In the genomic region with DNA sequence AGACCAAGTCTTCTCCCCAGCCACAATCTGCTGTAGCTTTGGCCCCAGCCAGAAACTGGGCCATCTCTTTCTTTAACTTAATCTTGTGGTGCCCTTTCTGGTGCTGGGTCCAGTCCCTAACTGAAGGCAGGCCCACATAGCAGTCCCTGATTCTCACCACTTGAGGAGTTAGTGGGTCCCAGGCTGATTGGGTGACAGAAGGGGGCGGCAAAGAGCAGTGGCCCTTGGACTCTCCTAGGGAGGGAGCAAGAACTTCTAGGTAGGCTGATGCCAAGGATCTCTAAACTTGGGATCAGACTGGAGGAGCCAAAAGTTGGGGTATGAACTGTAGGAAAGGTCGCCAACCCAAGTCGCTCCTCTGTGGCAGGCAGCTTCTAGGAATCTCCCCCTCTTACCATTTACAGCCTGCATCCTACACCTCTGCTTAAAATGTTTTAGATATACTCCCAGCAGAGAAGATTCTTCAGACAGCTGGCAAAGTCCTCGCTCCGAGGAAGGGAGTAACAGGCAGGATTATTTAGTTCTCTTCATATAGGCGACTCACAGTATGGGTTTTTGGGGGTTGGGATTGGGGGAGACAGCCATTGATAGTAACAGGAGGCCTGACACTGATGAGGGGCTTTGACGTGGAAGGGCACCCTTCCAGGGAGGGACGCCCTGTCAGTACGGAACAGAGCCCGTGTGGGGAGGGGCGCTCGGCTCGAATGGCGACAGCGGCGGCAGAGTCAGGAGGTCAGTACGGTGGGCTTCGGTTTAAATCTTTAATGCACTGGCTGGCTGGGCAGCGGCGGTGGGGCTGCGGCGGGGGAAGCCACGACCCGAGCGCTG, we compare ENCODE assay signal across 7 cellular contexts. TPM values are rescaled to one million over a fixed set of nuclear protein-coding genes. Genes with fewer than 3 reads are reported as not detected.
DNase-seq lines count a peak whose midpoint lies in the region; ATAC-seq and TF ChIP-seq lines count a peak whose summit lies in the region.

No MANE protein-coding gene starts in this region.

- DNase-seq in NCI-H748 treated with DMSO at 0.1 percent for 48 hours (lab: John Stamatoyannopoulos, UW) (peak; percentile 23), endothelial cell (ENCODE audit: low spot score) (peak; percentile 87)
- DNase-seq in activated CD8-positive, alpha-beta T cell treated with anti-CD3 and anti-CD28 coated beads, Interleukin-2, amount 10 ng/mL, durations not matched to agents 7 days and 5 days: peak; percentile 88
- DNase-seq in stimulated activated CD8-positive, alpha-beta memory T cell treated with anti-CD3 and anti-CD28 coated beads, Interleukin-15, amount 100 ng/mL, for 1 hour (ENCODE audit: low read depth): peak; percentile 56

- POLR2A ChIA-PET in activated CD8-positive, alpha-beta T cell treated with anti-CD3 and anti-CD28 coated beads, Interleukin-2, amount 10 ng/mL, durations not matched to agents 7 days and 5 days (lab: Charles Lee): interaction anchor here (0.7 to 1.8 kb wide), 6 partner anchors 8 to 207 kb away, joined by 3 to 10 read pairs (median 4); partner anchors contain the start of genes GALT and SIGMAR1

- H3K4me1 Mint-ChIP-seq in activated CD8-positive, alpha-beta T cell treated with anti-CD3 and anti-CD28 coated beads, Interleukin-2, amount 10 ng/mL, durations not matched to agents 7 days and 5 days (ENCODE audit: low read depth): peaks cover 43% of the 10 kb centered on the region
- H3K4me1 Mint-ChIP-seq in endothelial cell (ENCODE audit: unreplicated experiment): peaks cover 23% of the 10 kb centered on the region

- peaks cover 5% of the 10 kb centered on the region for H3K9me3 Mint-ChIP-seq in activated CD8-positive, alpha-beta T cell treated with anti-CD3 and anti-CD28 coated beads, Interleukin-2, amount 10 ng/mL, durations not matched to agents 7 days and 5 days (ENCODE audit: insufficient read depth)
- H3K9me3 Mint-ChIP-seq in endothelial cell (ENCODE audit: unreplicated experiment): peaks cover 4% of the 10 kb centered on the region

- peak overlapping the region; percentile 84 for H3K4me3 Mint-ChIP-seq in activated CD8-positive, alpha-beta T cell treated with anti-CD3 and anti-CD28 coated beads, Interleukin-2, amount 10 ng/mL, durations not matched to agents 7 days and 5 days
- peak overlapping the region; percentile 92 for H3K4me3 Mint-ChIP-seq in endothelial cell (ENCODE audit: unreplicated experiment)

- peak; percentile 62 for ATAC-seq in HG02678 (IDR thresholded peaks at IDR 0.05; ENCODE audit: unreplicated experiment)
- ATAC-seq in activated CD8-positive, alpha-beta T cell treated with anti-CD3 and anti-CD28 coated beads, Interleukin-2, amount 10 ng/mL, durations not matched to agents 7 days and 5 days: peak; percentile 58

- peaks cover 21% of the 10 kb centered on the region for H3K36me3 Mint-ChIP-seq in activated CD8-positive, alpha-beta T cell treated with anti-CD3 and anti-CD28 coated beads, Interleukin-2, amount 10 ng/mL, durations not matched to agents 7 days and 5 days (ENCODE audit: low read depth)
- H3K36me3 Mint-ChIP-seq in endothelial cell (ENCODE audit: low read depth, unreplicated experiment): peaks cover 23% of the 10 kb centered on the region

- 1 to 4% methylated on average over 19 to 20 of the region's 25 CpGs for WGBS in mesodermal cell (ENCODE audit: insufficient coverage in 2 of 2), 2 experiments

- H3K36me3 ChIP-seq in mesodermal cell (ENCODE audit: control insufficient read depth, insufficient read depth, low read length): peaks cover 19% of the 10 kb centered on the region

- peak overlapping the region; percentile 80 for H3K4me3 ChIP-seq in mesodermal cell (ENCODE audit: extremely low read depth, insufficient read depth, low read length, poor library complexity, severe bottlenecking)

- peak overlapping the region; percentile 86 for H3K27ac Mint-ChIP-seq in activated CD8-positive, alpha-beta T cell treated with anti-CD3 and anti-CD28 coated beads, Interleukin-2, amount 10 ng/mL, durations not matched to agents 7 days and 5 days
- H3K27ac Mint-ChIP-seq in endothelial cell (ENCODE audit: unreplicated experiment): peak overlapping the region; percentile 55

- CTCF ChIA-PET in activated CD8-positive, alpha-beta T cell treated with anti-CD3 and anti-CD28 coated beads, Interleukin-2, amount 10 ng/mL, durations not matched to agents 7 days and 5 days (lab: Charles Lee): interaction anchor here (0.7 to 6.3 kb wide), 18 partner anchors 8 to 415 kb away, joined by 3 to 86 read pairs (median 4); partner anchors contain the start of genes FANCG, GALT, IL11RA and RPP25L

- peak overlapping the region; percentile 16 for H3K27ac ChIP-seq in mesodermal cell (ENCODE audit: low read depth, low read length, severe bottlenecking)

- H3K9me3 ChIP-seq in mesodermal cell (ENCODE audit: control insufficient read depth, low read length): peaks cover 1% of the 10 kb centered on the region

- peak; percentile 95 for TF ChIP-seq CTCF in GM12872 (IDR thresholded peaks at IDR 0.05; ENCODE audit: insufficient read depth, low read depth, low read length)
- peak; percentile 58 for TF ChIP-seq CTCF in endothelial cell (IDR thresholded peaks at IDR 0.05; ENCODE audit: unreplicated experiment)

- H3K4me1 ChIP-seq in mesodermal cell (ENCODE audit: control insufficient read depth, insufficient read depth, low read length, poor library complexity, severe bottlenecking): peaks cover 11% of the 10 kb centered on the region

- H3K27me3 Mint-ChIP-seq in activated CD8-positive, alpha-beta T cell treated with anti-CD3 and anti-CD28 coated beads, Interleukin-2, amount 10 ng/mL, durations not matched to agents 7 days and 5 days (ENCODE audit: low read depth): peaks cover 2% of the 10 kb centered on the region
- H3K27me3 Mint-ChIP-seq in endothelial cell (ENCODE audit: unreplicated experiment): peaks cover 11% of the 10 kb centered on the region

RNA-seq across cellular contexts. Expression of gene CCL27, which starts 2.0 kb away (rescaled TPM):
- not detected for total RNA-seq in activated CD8-positive, alpha-beta T cell treated with anti-CD3 and anti-CD28 coated beads, Interleukin-2, amount 10 ng/mL, durations not matched to agents 7 days and 5 days
- total RNA-seq in endothelial cell (ENCODE audit: unreplicated experiment): not detected
- polyA plus RNA-seq in mesodermal cell (2013, experiment 1 of 2): not detected
- polyA plus RNA-seq in mesodermal cell (2013, experiment 2 of 2): 0.51 TPM

RNA-seq across cellular contexts. Expression of gene IL11RA, which starts 12.5 kb away (rescaled TPM):
- total RNA-seq in activated CD8-positive, alpha-beta T cell treated with anti-CD3 and anti-CD28 coated beads, Interleukin-2, amount 10 ng/mL, durations not matched to agents 7 days and 5 days: 10 to 100 TPM; 33.0 to 38.8 TPM
- 61.4 TPM for total RNA-seq in endothelial cell (ENCODE audit: unreplicated experiment)
- 32.0 TPM for polyA plus RNA-seq in mesodermal cell (2013, experiment 1 of 2)
- polyA plus RNA-seq in mesodermal cell (2013, experiment 2 of 2): 22.0 TPM

RNA-seq across cellular contexts. Expression of gene GALT, which starts 18.0 kb away (rescaled TPM):
- total RNA-seq in activated CD8-positive, alpha-beta T cell treated with anti-CD3 and anti-CD28 coated beads, Interleukin-2, amount 10 ng/mL, durations not matched to agents 7 days and 5 days: 10 to 100 TPM; 79.1 to 83.9 TPM
- total RNA-seq in endothelial cell (ENCODE audit: unreplicated experiment): 53.1 TPM
- polyA plus RNA-seq in mesodermal cell (2013, experiment 1 of 2): 31.0 TPM
- 36.5 TPM for polyA plus RNA-seq in mesodermal cell (2013, experiment 2 of 2)

RNA-seq across cellular contexts. Expression of gene CCL19, which starts 26.6 kb away (rescaled TPM):
- total RNA-seq in activated CD8-positive, alpha-beta T cell treated with anti-CD3 and anti-CD28 coated beads, Interleukin-2, amount 10 ng/mL, durations not matched to agents 7 days and 5 days: not detected
- total RNA-seq in endothelial cell (ENCODE audit: unreplicated experiment): not detected
- not detected for polyA plus RNA-seq in mesodermal cell (2013, experiment 1 of 2)
- not detected for polyA plus RNA-seq in mesodermal cell (2013, experiment 2 of 2)

RNA-seq across cellular contexts. Expression of gene SIGMAR1, which starts 26.9 kb away (rescaled TPM):
- 10 to 100 TPM; 66.7 to 66.9 TPM for total RNA-seq in activated CD8-positive, alpha-beta T cell treated with anti-CD3 and anti-CD28 coated beads, Interleukin-2, amount 10 ng/mL, durations not matched to agents 7 days and 5 days
- 25.9 TPM for total RNA-seq in endothelial cell (ENCODE audit: unreplicated experiment)
- 78.1 TPM for polyA plus RNA-seq in mesodermal cell (2013, experiment 1 of 2)
- polyA plus RNA-seq in mesodermal cell (2013, experiment 2 of 2): 61.4 TPM

Comparison
In these comparisons a context has a peak if more than half of its experiments do, and no peak if none do; other contexts are left out.
1. Peak in every context shown above with its lines: DNase-seq, ATAC-seq, H3K4me3 ChIP-seq and H3K27ac ChIP-seq.
2. DNase-seq: peak in every context shown above with its lines; median percentile 88 in activated CD8-positive, alpha-beta T cell treated with anti-CD3 and anti-CD28 coated beads, Interleukin-2, amount 10 ng/mL, durations not matched to agents 7 days and 5 days; 87 in endothelial cell; 56 in stimulated activated CD8-positive, alpha-beta memory T cell treated with anti-CD3 and anti-CD28 coated beads, Interleukin-15, amount 100 ng/mL, for 1 hour; 23 in NCI-H748 treated with DMSO at 0.1 percent for 48 hours.